23 cellular contexts compared by ENCODE assay signal in the genomic region with DNA sequence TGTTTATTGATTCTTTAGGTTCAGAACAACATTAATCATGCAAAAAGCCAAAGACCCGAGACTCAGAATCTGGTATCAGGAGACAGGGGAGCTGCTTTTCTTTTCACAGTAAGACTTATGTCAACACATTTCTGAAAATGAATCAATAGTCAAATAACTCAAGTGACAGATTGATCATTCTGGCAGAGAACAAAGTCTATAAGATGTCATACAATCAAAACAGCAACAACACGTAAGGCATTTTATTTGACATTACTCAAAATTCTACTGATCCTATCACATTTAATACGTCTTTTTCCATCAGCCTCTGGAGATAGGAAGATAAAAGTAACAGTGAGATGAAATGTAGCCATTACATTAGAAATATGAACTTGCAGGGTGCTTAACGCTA.
"Had no signal": no experiment of that assay in that cellular context is flagged by ENCODE, and none has a peak within 500 bp of the region (broad histone marks: within the 10 kb centered on the region; RNA-seq: fewer than 3 reads in every experiment).

No MANE protein-coding gene starts in this region.

- ATAC-seq: activated CD8-positive, alpha-beta T cell treated with anti-CD3 and anti-CD28 coated beads, Interleukin-2, amount 10 ng/mL, durations not matched to agents 7 days and 5 days; gastroesophageal sphincter; heart right ventricle; left ventricle myocardium superior; naive thymus-derived CD4-positive, alpha-beta T cell; T-cell had no signal

- H3K4me3 ChIP-seq: coronary artery, gastroesophageal sphincter, heart right ventricle, thyroid gland, uterus had no signal

- H3K9me3 ChIP-seq: gastroesophageal sphincter, thyroid gland, uterus had no signal

- DNase-seq: activated B cell treated with CpG ODN at 0.5 μM for 24 hours; activated CD4-positive, alpha-beta T cell treated with anti-CD3 and anti-CD28 coated beads for 4 hours; activated CD8-positive, alpha-beta T cell treated with anti-CD3 and anti-CD28 coated beads, Interleukin-2, amount 10 ng/mL, durations not matched to agents 7 days and 5 days; activated T-cell treated with anti-CD3 and anti-CD28 coated beads, Interleukin-2, amount 50 U/mL, for 24 hours; central memory CD4-positive, alpha-beta T cell; heart right ventricle; immature natural killer cell; left ventricle myocardium superior; naive thymus-derived CD4-positive, alpha-beta T cell; occipital lobe; posterior cingulate gyrus; retina; stimulated activated CD4-positive, alpha-beta T cell treated with anti-CD3 and anti-CD28 coated beads, Interleukin-12 subunit alpha, Interleukin-12 subunit beta, amount 100 ng/mL, for 4 hours; stimulated activated CD4-positive, alpha-beta T cell treated with anti-CD3 and anti-CD28 coated beads, Interleukin-1b, Interleukin-23, amount 100 ng/mL, for 48 hours; stimulated activated CD8-positive, alpha-beta memory T cell treated with anti-CD3 and anti-CD28 coated beads, Interleukin-4, amount 100 ng/mL, for 48 hours; stimulated activated naive CD4-positive, alpha-beta T cell treated with Interleukin-2 at 50 U/mL for 16 hours; T-cell; T-helper 9 cell; thyroid gland; uterus had no signal

- H3K27ac ChIP-seq: coronary artery, gastroesophageal sphincter, heart right ventricle, thyroid gland, uterus had no signal

- H3K4me1 ChIP-seq: gastroesophageal sphincter, heart right ventricle, thyroid gland, uterus had no signal

- H3K27me3 ChIP-seq: thyroid gland, uterus had no signal

- FAIRE-seq: endometrium had no signal

- H3K36me3 ChIP-seq: gastroesophageal sphincter, heart right ventricle, thyroid gland, uterus had no signal
